Comparison of ENCODE assay signal across 13 cellular contexts in the genomic region with DNA sequence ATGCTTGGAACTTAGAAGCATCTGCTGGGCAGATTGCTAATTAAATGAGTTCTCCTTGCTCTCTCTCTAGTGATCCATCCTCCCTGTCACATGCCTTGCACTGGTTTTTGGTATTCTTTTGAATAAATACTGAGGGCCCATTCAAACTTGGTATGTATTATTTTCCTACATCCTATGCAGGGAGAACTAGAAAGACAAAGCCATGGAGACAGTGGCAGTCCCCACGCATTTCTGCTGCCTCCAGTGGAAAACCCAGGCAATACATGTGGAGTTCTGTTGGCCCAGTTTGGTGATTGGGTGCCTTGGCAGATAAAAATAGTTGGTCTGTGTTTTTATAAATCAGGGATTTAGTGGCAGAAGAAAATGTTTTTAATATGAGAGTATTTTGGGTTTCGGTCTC.
DNase-seq lines count a peak whose midpoint lies in the region; ATAC-seq and TF ChIP-seq lines count a peak whose summit lies in the region.
"Had no signal": no experiment of that assay in that cellular context is flagged by ENCODE, and none has a peak within 500 bp of the region (broad histone marks: within the 10 kb centered on the region; RNA-seq: fewer than 3 reads in every experiment).

No MANE protein-coding gene starts in this region.

- DNase-seq in choroid plexus epithelial cell (ENCODE audit: low read depth) (no peak), mesendoderm (peak; percentile 23), sciatic nerve (ENCODE audit: low spot score) (no peak), mesenteric fat pad (ENCODE audit: low spot score) (no peak)
- no peak for DNase-seq in activated naive CD4-positive, alpha-beta T cell treated with anti-CD3 and anti-CD28 coated beads, Interleukin-2, amount 10 ng/mL, durations not matched to agents 7 days and 5 days
- DNase-seq: body of pancreas; NCI-H187 treated with DMSO at 0.1 percent for 48 hours; occipital lobe; stimulated activated CD4-positive, alpha-beta T cell treated with anti-CD3 and anti-CD28 coated beads, Interleukin-4, amount 100 ng/mL, for 1 hour; stomach had no signal

- ATAC-seq in sciatic nerve (no peak), HG03520 (IDR thresholded peaks at IDR 0.05; ENCODE audit: unreplicated experiment) (no peak)
- ATAC-seq: body of pancreas had no signal

- no peak overlapping the region for H3K4me3 ChIP-seq in Loucy (ENCODE audit: low read length, poor library complexity, severe bottlenecking)
- H3K4me3 ChIP-seq in choroid plexus epithelial cell (ENCODE audit: low read depth, low read length): no peak overlapping the region
- H3K4me3 ChIP-seq in mesendoderm (ENCODE audit: low read length): no peak overlapping the region
- H3K4me3 ChIP-seq: body of pancreas, stomach had no signal

- H2AFZ ChIP-seq in Loucy (ENCODE audit: low read length): no peak overlapping the region

- no peaks in the 10 kb centered on the region for H3F3A ChIP-seq in Loucy (ENCODE audit: low read depth)

- H3K9me2 ChIP-seq in Loucy (replicated peaks; ENCODE audit: low read depth, low read length): no peaks in the 10 kb centered on the region

- no peak overlapping the region for H2BK120ac ChIP-seq in mesendoderm (ENCODE audit: low read depth, low read length)

- no peak overlapping the region for H3K23ac ChIP-seq in mesendoderm (ENCODE audit: low read length)

- H3K36me3 ChIP-seq in Loucy (ENCODE audit: insufficient read depth, low read length) (peaks cover 27% of the 10 kb centered on the region; the same call in 1 of the 2 replicates), mesendoderm (ENCODE audit: control insufficient read depth, insufficient read depth, low read length) (no peaks in the 10 kb centered on the region)

- H3K27ac ChIP-seq in mesendoderm (ENCODE audit: low read depth, low read length): no peak overlapping the region
- H3K27ac ChIP-seq: body of pancreas, stomach had no signal

- CTCF ChIA-PET in activated naive CD4-positive, alpha-beta T cell treated with anti-CD3 and anti-CD28 coated beads, Interleukin-2, amount 10 ng/mL, durations not matched to agents 7 days and 5 days (lab: Charles Lee): no interaction called here

- peaks cover 66% of the 10 kb centered on the region for H3K36me3 Mint-ChIP-seq in activated naive CD4-positive, alpha-beta T cell treated with anti-CD3 and anti-CD28 coated beads, Interleukin-2, amount 10 ng/mL, durations not matched to agents 7 days and 5 days

- H3K18ac ChIP-seq in mesendoderm (ENCODE audit: low read length): no peak overlapping the region

- H3K56ac ChIP-seq in mesendoderm (ENCODE audit: low read length): no peak overlapping the region

- H4K8ac ChIP-seq in mesendoderm (ENCODE audit: low read depth, low read length): no peak overlapping the region

- H3K4me2 ChIP-seq in Loucy (ENCODE audit: low read depth, low read length, poor library complexity, severe bottlenecking) (no peak overlapping the region), mesendoderm (ENCODE audit: low read length) (no peak overlapping the region)

- H3K79me1 ChIP-seq in mesendoderm (ENCODE audit: low read length): no peaks in the 10 kb centered on the region

- TF ChIP-seq CTCF in GM12872 (IDR thresholded peaks at IDR 0.05; ENCODE audit: insufficient read depth, low read depth, low read length) (peak; percentile 38; the same call in 1 of the 3 replicates), Loucy (conservative IDR thresholded peaks at IDR 0.05; ENCODE audit: low read length) (peak; percentile 55), choroid plexus epithelial cell (conservative IDR thresholded peaks at IDR 0.05; ENCODE audit: low read depth, low read length) (peak; percentile 39)

- H3K4me1 ChIP-seq in Loucy (ENCODE audit: insufficient read depth, low read length, poor library complexity, severe bottlenecking) (peaks cover 11% of the 10 kb centered on the region), mesendoderm (ENCODE audit: control insufficient read depth, low read depth, low read length) (no peaks in the 10 kb centered on the region)
- H3K4me1 ChIP-seq: body of pancreas had no signal

- H3K4me3 Mint-ChIP-seq in activated naive CD4-positive, alpha-beta T cell treated with anti-CD3 and anti-CD28 coated beads, Interleukin-2, amount 10 ng/mL, durations not matched to agents 7 days and 5 days: no peak overlapping the region

- H4K20me1 ChIP-seq in Loucy (ENCODE audit: insufficient read depth, low read length, poor library complexity, severe bottlenecking): no peaks in the 10 kb centered on the region

- H4K5ac ChIP-seq in mesendoderm (ENCODE audit: low read length): no peak overlapping the region

- H3K27ac Mint-ChIP-seq in activated naive CD4-positive, alpha-beta T cell treated with anti-CD3 and anti-CD28 coated beads, Interleukin-2, amount 10 ng/mL, durations not matched to agents 7 days and 5 days: no peak overlapping the region

- no peaks in the 10 kb centered on the region for H3K27me3 Mint-ChIP-seq in activated naive CD4-positive, alpha-beta T cell treated with anti-CD3 and anti-CD28 coated beads, Interleukin-2, amount 10 ng/mL, durations not matched to agents 7 days and 5 days

- H2AK5ac ChIP-seq in mesendoderm (ENCODE audit: low read length): no peak overlapping the region

- no peak overlapping the region for H3K4ac ChIP-seq in mesendoderm (ENCODE audit: low read depth, low read length)

- intact Hi-C loops in sciatic nerve (cut with DNase I): no loop called here

- H3K9me3 Mint-ChIP-seq in activated naive CD4-positive, alpha-beta T cell treated with anti-CD3 and anti-CD28 coated beads, Interleukin-2, amount 10 ng/mL, durations not matched to agents 7 days and 5 days: peaks cover 6% of the 10 kb centered on the region

- H3K27me3 ChIP-seq in Loucy (ENCODE audit: insufficient read depth, low read length, poor library complexity, severe bottlenecking) (no peaks in the 10 kb centered on the region), mesendoderm (ENCODE audit: insufficient read depth, low read length, poor library complexity) (no peaks in the 10 kb centered on the region)
- H3K27me3 ChIP-seq: body of pancreas, stomach had no signal

- H2BK15ac ChIP-seq in mesendoderm (replicated peaks; ENCODE audit: low read depth): no peak overlapping the region

- no peaks in the 10 kb centered on the region for H3K9me3 ChIP-seq in Loucy (ENCODE audit: insufficient read depth, low read depth, low read length)
- H3K9me3 ChIP-seq: body of pancreas, stomach had no signal

- WGBS in mesendoderm (ENCODE audit: extremely low coverage, insufficient coverage, low lambda C conversion rate): 100% methylated on average over 1 of the region's 2 CpGs

- H3K4me1 Mint-ChIP-seq in activated naive CD4-positive, alpha-beta T cell treated with anti-CD3 and anti-CD28 coated beads, Interleukin-2, amount 10 ng/mL, durations not matched to agents 7 days and 5 days: peaks cover 17% of the 10 kb centered on the region

- H2BK5ac ChIP-seq in mesendoderm (ENCODE audit: low read length): no peak overlapping the region

- no peaks in the 10 kb centered on the region for H3K79me2 ChIP-seq in Loucy (ENCODE audit: insufficient read depth, low read length)
- no peaks in the 10 kb centered on the region for H3K79me2 ChIP-seq in mesendoderm (ENCODE audit: control insufficient read depth, insufficient read depth, low read length)

- H3K9ac ChIP-seq in Loucy (ENCODE audit: low read depth, low read length, poor library complexity, severe bottlenecking) (no peak overlapping the region), mesendoderm (ENCODE audit: low read length) (no peak overlapping the region)
